Comparison of ENCODE assay signal across 11 cellular contexts in the genomic region with DNA sequence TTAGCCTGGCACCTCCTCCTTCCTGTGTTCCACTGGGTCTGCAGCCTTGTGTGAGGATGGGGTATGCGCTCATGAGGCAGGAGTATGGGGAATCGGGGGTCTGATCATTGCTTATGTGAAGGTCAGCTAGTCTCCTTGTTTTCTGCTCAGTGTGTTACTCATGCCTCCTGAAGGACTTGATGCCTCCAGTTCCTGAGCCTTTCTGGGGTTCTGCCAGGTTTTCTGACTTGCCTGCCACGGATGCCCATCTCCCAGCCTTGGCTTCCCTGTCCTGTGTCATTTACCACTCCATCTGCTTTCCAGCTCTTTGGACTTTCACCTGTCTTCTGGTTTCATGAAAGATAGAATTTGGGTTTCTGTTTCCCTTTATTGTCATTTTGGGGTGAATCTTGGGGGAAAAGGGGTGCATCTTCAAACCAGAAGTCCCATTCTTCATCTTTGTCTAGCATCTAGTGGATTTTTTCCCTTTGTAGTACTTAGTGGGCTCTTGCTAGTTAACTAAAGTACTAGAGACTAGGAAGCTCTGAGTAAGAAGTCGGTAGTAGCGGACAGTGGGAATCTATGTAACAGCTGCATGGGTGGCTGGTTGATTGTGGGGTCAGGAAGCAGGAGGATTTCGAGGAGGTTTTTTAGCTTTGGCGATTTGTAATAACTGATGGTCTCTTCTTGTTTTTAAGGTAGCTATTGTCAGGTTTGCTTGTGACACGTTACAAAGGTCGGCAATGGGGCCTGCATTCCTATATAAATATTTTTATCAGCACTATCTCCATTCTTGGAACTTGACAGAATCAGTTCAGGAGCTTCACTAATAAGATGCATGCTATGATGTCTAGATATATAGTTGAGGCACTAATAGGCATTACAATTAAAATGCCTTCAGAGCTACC. TPM values are rescaled to one million over a fixed set of nuclear protein-coding genes. Genes with fewer than 3 reads are reported as not detected.
A peak's percentile ranks its signal among the peaks of the same experiment; 100 is the strongest.
DNase-seq lines count a peak whose midpoint lies in the region; ATAC-seq and TF ChIP-seq lines count a peak whose summit lies in the region.
"Had no signal": no experiment of that assay in that cellular context is flagged by ENCODE, and none has a peak within 500 bp of the region (broad histone marks: within the 10 kb centered on the region; RNA-seq: fewer than 3 reads in every experiment).

No MANE protein-coding gene starts in this region.

- H3K4me3 ChIP-seq in right atrium auricular region (no peak overlapping the region), aorta (ENCODE audit: low read length in 2 of 2) (no peak overlapping the region)

- H3K36me3 Mint-ChIP-seq in activated B cell treated with CpG ODN at 0.5 μM for 24 hours (ENCODE audit: low read depth) = peaks cover 51% of the 10 kb centered on the region

- no peak for TF ChIP-seq CTCF in activated B cell treated with CpG ODN at 0.5 μM for 24 hours (IDR thresholded peaks at IDR 0.05)
- TF ChIP-seq CTCF in right atrium auricular region (IDR thresholded peaks at IDR 0.05) = no peak

- no peaks in the 10 kb centered on the region for H3K27me3 Mint-ChIP-seq in activated B cell treated with CpG ODN at 0.5 μM for 24 hours

- H3K27me3 ChIP-seq in right atrium auricular region = no peaks in the 10 kb centered on the region
- H3K27me3 ChIP-seq in aorta (ENCODE audit: control insufficient read depth in 1 of 2, insufficient read depth in 2 of 2, low read length in 1 of 2) = no peaks in the 10 kb centered on the region

- H3K9me3 Mint-ChIP-seq in activated B cell treated with CpG ODN at 0.5 μM for 24 hours = no peaks in the 10 kb centered on the region
- H3K9me3 Mint-ChIP-seq: immature natural killer cell had no signal

- POLR2A ChIA-PET in activated B cell treated with CpG ODN at 0.5 μM for 24 hours (lab: Charles Lee) = interaction anchor here (1.0 kb wide), 1 partner anchor 9 kb away, joined by 4 read pairs; the partner anchor contains the start of gene OTULIN

- peak; percentile 25 for DNase-seq in AG08396 (ENCODE audit: low spot score)
- peak; percentile 46 for DNase-seq in EL
- DNase-seq in activated B cell treated with CpG ODN at 0.5 μM for 24 hours = no peak
- no peak for DNase-seq in right atrium auricular region (ENCODE audit: low spot score)
- DNase-seq in MV-4-11 (lab: John Stamatoyannopoulos, UW) = no peak
- DNase-seq in HK-2 (ENCODE audit: unreplicated experiment) = no peak
- DNase-seq in COR-L47 (lab: John Stamatoyannopoulos, UW) = no peak
- no peak for DNase-seq in aorta
- DNase-seq: immature natural killer cell; NCI-H524 treated with DMSO at 0.1 percent for 48 hours; stimulated activated CD4-positive, alpha-beta T cell treated with anti-CD3 and anti-CD28 coated beads, Interleukin-4, amount 100 ng/mL, for 1 hour had no signal

- CTCF ChIA-PET in activated B cell treated with CpG ODN at 0.5 μM for 24 hours (lab: Charles Lee) = interaction anchor here (1.0 kb wide), 1 partner anchor 12 kb away, joined by 3 read pairs; no protein-coding TSS in a partner anchor

- no peaks in the 10 kb centered on the region for H3K36me3 ChIP-seq in right atrium auricular region
- H3K36me3 ChIP-seq in aorta (ENCODE audit: control insufficient read depth in 1 of 2, insufficient read depth in 2 of 2, low read length in 1 of 2) = no peaks in the 10 kb centered on the region

- peak overlapping the region; percentile 50 for H3K27ac Mint-ChIP-seq in activated B cell treated with CpG ODN at 0.5 μM for 24 hours

- WGBS in aorta, 2 donors = 79 to 83% methylated on average over 9 of the region's 9 CpGs

- intact Hi-C loops in activated B cell treated with CpG ODN at 0.5 μM for 24 hours (cut with micrococcal nuclease) (no loop called here), aorta (cut with DNase I) (no loop called here)

- ATAC-seq in activated B cell treated with CpG ODN at 0.5 μM for 24 hours (ENCODE audit: low read depth) (no peak), aorta (ENCODE audit: low FRiP score) (no peak)

- H3K9me3 ChIP-seq in right atrium auricular region (no peaks in the 10 kb centered on the region), aorta (ENCODE audit: control insufficient read depth, low read length) (no peaks in the 10 kb centered on the region)

- peak overlapping the region; percentile 25 for H3K4me3 Mint-ChIP-seq in activated B cell treated with CpG ODN at 0.5 μM for 24 hours

- H3K27ac ChIP-seq in right atrium auricular region (peak overlapping the region; percentile 40), aorta (ENCODE audit: low read depth in 1 of 2, low read length in 2 of 2) (no peak overlapping the region)

- H3K4me1 Mint-ChIP-seq in activated B cell treated with CpG ODN at 0.5 μM for 24 hours = peaks cover 90% of the 10 kb centered on the region

- peaks cover 0 to 61% of the 10 kb centered on the region in 2 donors for H3K4me1 ChIP-seq in right atrium auricular region
- peaks cover 0 to 12% of the 10 kb centered on the region in 2 donors for H3K4me1 ChIP-seq in aorta (ENCODE audit: control insufficient read depth in 1 of 2, insufficient read depth in 2 of 2, low read length in 2 of 2)

RNA-seq across cellular contexts. Expression of gene OTULIN, which starts 8.2 kb away (rescaled TPM):
- total RNA-seq in activated B cell treated with CpG ODN at 0.5 μM for 24 hours (94.0 and 96.5 TPM in 2 replicates), right atrium auricular region (10 to 100 TPM; 13.9 to 29.9 TPM), aorta (10 to 100 TPM; 48.7 to 60.4 TPM)
- polyA plus RNA-seq in aorta = 10 to 100 TPM in 1 of 2 donors, 1 to 10 TPM in 1; 8.6 to 12.5 TPM

Comparison
In these comparisons a context has a peak if more than half of its experiments do, and no peak if none do; other contexts are left out.
1. DNase-seq: peak in AG08396 (single experiment) and EL (single experiment); none in activated B cell treated with CpG ODN at 0.5 μM for 24 hours (single experiment), right atrium auricular region (single experiment), MV-4-11 (single experiment), HK-2 (single experiment), COR-L47 (single experiment) and aorta (0 of 2).
2. H3K27ac ChIP-seq: peak in right atrium auricular region (2 of 2); none in aorta (0 of 2).